Comparison of ENCODE assay signal across 2 cellular contexts in genomic region chr1:245987222-245987545, GRCh38.
TF ChIP-seq lines count a peak whose summit lies in the region.

No MANE protein-coding gene starts in this region.

TF ChIP-seq in IMR-90, 13 proteins besides CTCF, POLR2A, EP300 and RAD21 (continued from another document):
- no peak for TF ChIP-seq BHLHE40 (IDR thresholded peaks at IDR 0.05; ENCODE audit: low read depth, low read length)
- TF ChIP-seq ELK1 (IDR thresholded peaks at IDR 0.05; ENCODE audit: borderline replicate concordance, low read depth, low read length) = no peak
- no peak for TF ChIP-seq CEBPB (IDR thresholded peaks at IDR 0.05; ENCODE audit: low read depth, low read length)
- TF ChIP-seq MAZ (IDR thresholded peaks at IDR 0.05; ENCODE audit: borderline replicate concordance, low read depth, low read length) = no peak
- TF ChIP-seq SMC3 (IDR thresholded peaks at IDR 0.05; ENCODE audit: low read depth, low read length) = no peak
- no peak for TF ChIP-seq USF2 (IDR thresholded peaks at IDR 0.05; ENCODE audit: low read depth, low read length)
- no peak for TF ChIP-seq MAFK (IDR thresholded peaks at IDR 0.05; ENCODE audit: low read depth, low read length)
- no peak for TF ChIP-seq RFX5 (IDR thresholded peaks at IDR 0.05; ENCODE audit: low read depth, low read length)

TF ChIP-seq in SK-N-SH treated with all-trans-retinoic acid at 6 μM for 48 hours, 23 proteins besides CTCF, POLR2A, EP300 and RAD21 (continued from another document):
- no peak for TF ChIP-seq POU6F1 (CRISPR knock-in tag; IDR thresholded peaks at IDR 0.05; ENCODE audit: borderline replicate concordance, low read depth)
- TF ChIP-seq PPARA (CRISPR knock-in tag; IDR thresholded peaks at IDR 0.05; ENCODE audit: borderline replicate concordance) = no peak
- no peak for TF ChIP-seq ZNF8 (CRISPR knock-in tag; IDR thresholded peaks at IDR 0.05)
- no peak for TF ChIP-seq CSRNP3 (CRISPR knock-in tag; IDR thresholded peaks at IDR 0.05)
- TF ChIP-seq TCF4 (CRISPR knock-in tag; IDR thresholded peaks at IDR 0.05; ENCODE audit: borderline replicate concordance) = no peak
- TF ChIP-seq RARB (CRISPR knock-in tag; IDR thresholded peaks at IDR 0.05) = no peak
- TF ChIP-seq ISL1 (CRISPR knock-in tag; IDR thresholded peaks at IDR 0.05) = no peak
- no peak for TF ChIP-seq SNAI2 (CRISPR knock-in tag; IDR thresholded peaks at IDR 0.05)
- no peak for TF ChIP-seq ZNF565 (CRISPR knock-in tag; conservative IDR thresholded peaks at IDR 0.05; ENCODE audit: low read depth)
- TF ChIP-seq CSDC2 (CRISPR knock-in tag; IDR thresholded peaks at IDR 0.05) = no peak
- TF ChIP-seq ZNF70 (CRISPR knock-in tag; IDR thresholded peaks at IDR 0.05) = no peak
- no peak for TF ChIP-seq PATZ1 (CRISPR knock-in tag; IDR thresholded peaks at IDR 0.05; ENCODE audit: borderline replicate concordance)
